Comparison of ENCODE assay signal across 27 cellular contexts in the genomic region with DNA sequence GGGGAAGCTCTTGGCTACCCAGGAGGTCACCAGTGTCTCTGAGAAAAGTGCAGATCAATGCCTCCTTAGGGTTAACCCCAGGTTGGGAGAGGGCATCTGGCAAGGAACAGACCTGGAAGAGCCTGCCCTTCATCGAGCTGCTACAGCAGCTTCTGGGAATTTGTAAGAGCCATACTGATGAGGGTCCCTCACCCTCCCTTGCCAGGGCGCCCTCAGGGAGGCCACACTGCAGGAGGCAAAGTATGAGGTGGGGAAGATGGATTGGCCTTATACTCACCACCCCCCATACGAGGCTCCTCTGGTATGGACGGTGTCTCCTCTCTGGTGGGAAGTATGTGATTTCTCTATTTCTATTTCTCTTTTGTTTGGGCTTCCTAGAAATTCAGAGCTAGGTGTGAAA.
"Had no signal": no experiment of that assay in that cellular context is flagged by ENCODE, and none has a peak within 500 bp of the region (broad histone marks: within the 10 kb centered on the region; RNA-seq: fewer than 3 reads in every experiment).

No MANE protein-coding gene starts in this region.

- H3K4me3 ChIP-seq: stomach, suprapubic skin, testis, thoracic aorta, thyroid gland, tibial artery, tibial nerve, transverse colon, upper lobe of left lung, upper lobe of right lung, uterus, vagina had no signal

- H3K4me1 ChIP-seq: suprapubic skin, thyroid gland, tibial artery, tibial nerve, transverse colon, upper lobe of left lung, upper lobe of right lung, uterus, vagina had no signal

- FAIRE-seq: urothelium cell line had no signal

- H3K36me3 ChIP-seq: stomach, suprapubic skin, thoracic aorta, thyroid gland, tibial artery, tibial nerve, transverse colon, upper lobe of left lung, upper lobe of right lung, uterus, vagina had no signal

- ATAC-seq: stimulated activated effector memory CD8-positive, alpha-beta T cell treated with anti-CD3 and anti-CD28 coated beads, Interleukin-12 subunit alpha, Interleukin-12 subunit beta, amount 100 ng/mL, for 72 hours; stimulated activated memory B cell treated with anti-CD40 and anti-IgM and Interleukin-4, amounts not matched to agents 10 μg/mL and 1 μg/mL and 100 μg/mL, for 72 hours; stimulated activated naive B cell treated with anti-CD40 and anti-IgM and Interleukin-4, amounts not matched to agents 10 μg/mL and 1 μg/mL and 100 μg/mL, for 72 hours; stimulated activated naive CD8-positive, alpha-beta T cell treated with anti-CD3 and anti-CD28 coated beads, Interleukin-15, amount 100 ng/mL, for 72 hours; stimulated activated naive CD8-positive, alpha-beta T cell treated with anti-CD3 and anti-CD28 coated beads, Interleukin-15, Interleukin-2, amounts not matched to agents 100 U/mL and 50 U/mL, for 24 hours; upper lobe of right lung had no signal

- H3K27me3 ChIP-seq: stomach, suprapubic skin, testis, thyroid gland, tibial artery, tibial nerve, transverse colon, upper lobe of left lung, upper lobe of right lung, uterus, vagina had no signal

- H3K27ac ChIP-seq: stomach, suprapubic skin, thoracic aorta, thyroid gland, tibial artery, tibial nerve, transverse colon, upper lobe of left lung, upper lobe of right lung, uterus, vagina had no signal

- H3K9me3 ChIP-seq: stomach, suprapubic skin, testis, thoracic aorta, thyroid gland, tibial artery, tibial nerve, transverse colon, upper lobe of left lung, upper lobe of right lung, uterus, vagina had no signal

- DNase-seq: stimulated activated CD4-positive, alpha-beta T cell treated with anti-CD3 and anti-CD28 coated beads, Interleukin-2, amount 100 ng/mL, for 24 hours; stimulated activated CD4-positive, alpha-beta T cell treated with anti-CD3 and anti-CD28 coated beads, Interleukin-2, amount 100 ng/mL, for 48 hours; stimulated activated CD4-positive, alpha-beta T cell treated with anti-CD3 and anti-CD28 coated beads, Interleukin-4, amount 100 ng/mL, for 1 hour; stimulated activated CD4-positive, alpha-beta T cell treated with anti-CD3 and anti-CD28 coated beads, Interleukin-4, amount 100 ng/mL, for 24 hours; stimulated activated CD4-positive, alpha-beta T cell treated with anti-CD3 and anti-CD28 coated beads, Interleukin-4, amount 100 ng/mL, for 4 hours; stimulated activated CD8-positive, alpha-beta memory T cell treated with anti-CD3 and anti-CD28 coated beads, Interleukin-4, amount 100 ng/mL, for 48 hours; stimulated activated naive B cell treated with anti-CD40 and anti-IgM and Interleukin-4, amounts not matched to agents 10 μg/mL and 1 μg/mL and 100 μg/mL, for 72 hours; stimulated activated naive CD4-positive, alpha-beta T cell; stimulated activated naive CD4-positive, alpha-beta T cell treated with Interleukin-2 at 50 U/mL for 16 hours; stimulated activated naive CD8-positive, alpha-beta T cell treated with anti-CD3 and anti-CD28 coated beads, Interleukin-15, amount 100 ng/mL, for 72 hours; stimulated activated naive CD8-positive, alpha-beta T cell treated with anti-CD3 and anti-CD28 coated beads, Interleukin-15, Interleukin-2, amounts not matched to agents 100 U/mL and 50 U/mL, for 24 hours; stomach; substantia nigra; thyroid gland; tibial artery; transverse colon; upper lobe of left lung; upper lobe of right lung; uterus had no signal
